In genomic region chr12:11813422-11813813, GRCh38 we compare ENCODE assay signal across 9 cellular contexts.
DNase-seq lines count a peak whose midpoint lies in the region; ATAC-seq, FAIRE-seq and TF ChIP-seq lines count a peak whose summit lies in the region.
"Had no signal": no experiment of that assay in that cellular context is flagged by ENCODE, and none has a peak within 500 bp of the region (broad histone marks: within the 10 kb centered on the region; RNA-seq: fewer than 3 reads in every experiment).

No MANE protein-coding gene starts in this region.

- no peak overlapping the region for H3K27ac Mint-ChIP-seq in activated naive CD8-positive, alpha-beta T cell
- H3K27ac Mint-ChIP-seq in activated naive CD8-positive, alpha-beta T cell treated with anti-CD3 and anti-CD28 coated beads, Interleukin-2, amount 50 U/mL, for 24 hours = no peak overlapping the region

- no peak for TF ChIP-seq EP300 in upper lobe of left lung (IDR thresholded peaks at IDR 0.05)

- ATAC-seq in activated naive CD8-positive, alpha-beta T cell treated with anti-CD3 and anti-CD28 coated beads, Interleukin-2, amount 50 U/mL, for 24 hours = no peak
- peak in 1 of 2 donors; percentile 32 for ATAC-seq in upper lobe of left lung (ENCODE audit: low FRiP score in 2 of 2)

- TF ChIP-seq CTCF in choroid plexus epithelial cell (conservative IDR thresholded peaks at IDR 0.05; ENCODE audit: low read depth, low read length) (no peak), upper lobe of left lung (IDR thresholded peaks at IDR 0.05) (no peak)

- H3K9me3 ChIP-seq in mucosa of rectum (ENCODE audit: control insufficient read depth in 2 of 2, low read length in 2 of 2) (no peaks in the 10 kb centered on the region), upper lobe of left lung (no peaks in the 10 kb centered on the region)

- H3K9me3 Mint-ChIP-seq in activated naive CD8-positive, alpha-beta T cell (ENCODE audit: low read depth) = no peaks in the 10 kb centered on the region
- no peaks in the 10 kb centered on the region for H3K9me3 Mint-ChIP-seq in activated naive CD8-positive, alpha-beta T cell treated with anti-CD3 and anti-CD28 coated beads, Interleukin-2, amount 50 U/mL, for 24 hours

- peak overlapping the region; percentile 43 for H3K4me3 Mint-ChIP-seq in activated naive CD8-positive, alpha-beta T cell
- H3K4me3 Mint-ChIP-seq in activated naive CD8-positive, alpha-beta T cell treated with anti-CD3 and anti-CD28 coated beads, Interleukin-2, amount 50 U/mL, for 24 hours = no peak overlapping the region

- H3K27ac ChIP-seq in mucosa of rectum (ENCODE audit: low read depth in 2 of 2, low read length in 2 of 2) = peak overlapping the region; percentile 69 to 79
- H3K27ac ChIP-seq in upper lobe of left lung = peak overlapping the region; percentile 64 to 86 (median 80)

- no peak for FAIRE-seq in RCC 7860 (lab: Jason Lieb, UNC)

- H3K27me3 ChIP-seq in mucosa of rectum (ENCODE audit: control insufficient read depth in 2 of 2, insufficient read depth in 2 of 2, low read length in 2 of 2) = no peaks in the 10 kb centered on the region
- no peaks in the 10 kb centered on the region for H3K27me3 ChIP-seq in upper lobe of left lung

- 16 to 35% methylated on average over 4 of the region's 4 CpGs for WGBS in upper lobe of left lung, 2 donors

- peak overlapping the region in 1 of 2 donors; percentile 58 for H3K9ac ChIP-seq in mucosa of rectum (ENCODE audit: low read depth in 1 of 2, low read length in 2 of 2)

- H3K4me3 ChIP-seq in choroid plexus epithelial cell (ENCODE audit: low read depth, low read length) (no peak overlapping the region), mucosa of rectum (ENCODE audit: low read length in 2 of 2) (peak overlapping the region; percentile 7 to 14), upper lobe of left lung (peak overlapping the region in 1 of 4 donors; percentile 23)

- H3K4me1 ChIP-seq in mucosa of rectum (ENCODE audit: control insufficient read depth in 2 of 2, insufficient read depth in 2 of 2, low read length in 2 of 2) (peaks cover 21 to 26% of the 10 kb centered on the region in 2 donors), upper lobe of left lung (peaks cover 32 to 44% (median 42%) of the 10 kb centered on the region in 4 donors)

- no peak for DNase-seq in activated naive CD8-positive, alpha-beta T cell treated with anti-CD3 and anti-CD28 coated beads, Interleukin-2, amount 50 U/mL, for 24 hours
- DNase-seq in choroid plexus epithelial cell (ENCODE audit: low read depth) = peak; percentile 24
- no peak for DNase-seq in upper lobe of left lung
- DNase-seq in LoVo (ENCODE audit: low spot score) = no peak
- no peak for DNase-seq in GDM1 (lab: John Stamatoyannopoulos, UW)
- DNase-seq in RCC 7860 (ENCODE audit: low spot score) = no peak
- DNase-seq: ACHN had no signal

- peaks cover 35% of the 10 kb centered on the region for H3K4me1 Mint-ChIP-seq in activated naive CD8-positive, alpha-beta T cell (ENCODE audit: low read depth)
- peaks cover 45% of the 10 kb centered on the region for H3K4me1 Mint-ChIP-seq in activated naive CD8-positive, alpha-beta T cell treated with anti-CD3 and anti-CD28 coated beads, Interleukin-2, amount 50 U/mL, for 24 hours

- H3K36me3 ChIP-seq in mucosa of rectum (ENCODE audit: control insufficient read depth in 2 of 2, insufficient read depth in 2 of 2, low read length in 2 of 2) (no peaks in the 10 kb centered on the region), upper lobe of left lung (no peaks in the 10 kb centered on the region)

- TF ChIP-seq POLR2A in upper lobe of left lung (IDR thresholded peaks at IDR 0.05) = no peak

- H3K27me3 Mint-ChIP-seq in activated naive CD8-positive, alpha-beta T cell = no peaks in the 10 kb centered on the region
- H3K27me3 Mint-ChIP-seq in activated naive CD8-positive, alpha-beta T cell treated with anti-CD3 and anti-CD28 coated beads, Interleukin-2, amount 50 U/mL, for 24 hours = no peaks in the 10 kb centered on the region

- H3K36me3 Mint-ChIP-seq in activated naive CD8-positive, alpha-beta T cell = peaks cover 3% of the 10 kb centered on the region
- H3K36me3 Mint-ChIP-seq in activated naive CD8-positive, alpha-beta T cell treated with anti-CD3 and anti-CD28 coated beads, Interleukin-2, amount 50 U/mL, for 24 hours (ENCODE audit: low read depth) = peaks cover 1% of the 10 kb centered on the region
